22 cellular contexts compared by ENCODE assay signal in genomic region chr4:89196745-89197144, GRCh38.
DNase-seq lines count a peak whose midpoint lies in the region; ATAC-seq and TF ChIP-seq lines count a peak whose summit lies in the region.
"Had no signal": no experiment of that assay in that cellular context is flagged by ENCODE, and none has a peak within 500 bp of the region (broad histone marks: within the 10 kb centered on the region; RNA-seq: fewer than 3 reads in every experiment).

No MANE protein-coding gene starts in this region.

- no peak for TF ChIP-seq CTCF in body of pancreas (IDR thresholded peaks at IDR 0.05)

- no peaks in the 10 kb centered on the region for H3K36me3 ChIP-seq in body of pancreas (replicated peaks in 1 of 2; ENCODE audit: insufficient read depth in 1 of 2, low read depth in 2 of 2)
- H3K36me3 ChIP-seq: upper lobe of right lung had no signal

- no peaks in the 10 kb centered on the region for H3K27me3 ChIP-seq in body of pancreas
- H3K27me3 ChIP-seq: upper lobe of right lung had no signal

- peak overlapping the region; percentile 46 for H3K27ac Mint-ChIP-seq in activated T-cell treated with anti-CD3 and anti-CD28 coated beads, Interleukin-2, amount 50 U/mL, for 72 hours
- no peak overlapping the region for H3K27ac Mint-ChIP-seq in activated T-cell treated with anti-CD3 and anti-CD28 coated beads, Interleukin-2, amount 50 U/mL, for 24 hours
- H3K27ac Mint-ChIP-seq in activated CD4-positive, alpha-beta T cell treated with anti-CD3 and anti-CD28 coated beads, Interleukin-2, amount 10 ng/mL, durations not matched to agents 7 days and 5 days, result no peak overlapping the region
- H3K27ac Mint-ChIP-seq in activated CD4-positive, alpha-beta T cell treated with anti-CD3 and anti-CD28 coated beads, Interleukin-2, amount 10 ng/mL, durations not matched to agents 24 days and 14 days, result no peak overlapping the region
- H3K27ac Mint-ChIP-seq: activated CD8-positive, alpha-beta memory T cell treated with anti-CD3 and anti-CD28 coated beads, Interleukin-2, amount 10 ng/mL, durations not matched to agents 7 days and 5 days; CD14-positive monocyte; naive B cell; stimulated activated naive CD8-positive, alpha-beta T cell treated with anti-CD3 and anti-CD28 coated beads, Interleukin-15, Interleukin-2, amounts not matched to agents 100 ng/mL and 50 ng/mL, for 24 hours; T-helper 2 cell treated with Interferon-gamma antibody and Interleukin-4, amounts not matched to agents 5 μg/mL and 100 μg/mL, for 36 hours had no signal

- H3K4me1 ChIP-seq in body of pancreas, result peaks cover 41% of the 10 kb centered on the region
- H3K4me1 ChIP-seq: upper lobe of right lung had no signal

- POLR2A ChIA-PET in activated CD4-positive, alpha-beta T cell treated with anti-CD3 and anti-CD28 coated beads, Interleukin-2, amount 10 ng/mL, durations not matched to agents 7 days and 5 days (lab: Charles Lee), result no interaction called here

- peaks cover 11% of the 10 kb centered on the region for H3K27me3 Mint-ChIP-seq in activated T-cell treated with anti-CD3 and anti-CD28 coated beads, Interleukin-2, amount 50 U/mL, for 72 hours (ENCODE audit: low read depth)
- H3K27me3 Mint-ChIP-seq in activated T-cell treated with anti-CD3 and anti-CD28 coated beads, Interleukin-2, amount 50 U/mL, for 24 hours, result no peaks in the 10 kb centered on the region
- H3K27me3 Mint-ChIP-seq in activated CD4-positive, alpha-beta T cell treated with anti-CD3 and anti-CD28 coated beads, Interleukin-2, amount 10 ng/mL, durations not matched to agents 7 days and 5 days, result peaks cover 2% of the 10 kb centered on the region
- peaks cover 12% of the 10 kb centered on the region for H3K27me3 Mint-ChIP-seq in activated CD4-positive, alpha-beta T cell treated with anti-CD3 and anti-CD28 coated beads, Interleukin-2, amount 10 ng/mL, durations not matched to agents 24 days and 14 days
- H3K27me3 Mint-ChIP-seq: brain had no signal

- DNase-seq in activated T-cell treated with anti-CD3 and anti-CD28 coated beads, Interleukin-2, amount 50 U/mL, for 72 hours, result no peak
- no peak for DNase-seq in activated T-cell treated with anti-CD3 and anti-CD28 coated beads, Interleukin-2, amount 50 U/mL, for 24 hours
- DNase-seq in body of pancreas, result peak in 3 of 4 donors; percentile 22 to 66 (median 54)
- DNase-seq in kidney glomerular epithelial cell (lab: John Stamatoyannopoulos, UW), result peak; percentile 56
- no peak for DNase-seq in activated CD4-positive, alpha-beta T cell treated with anti-CD3 and anti-CD28 coated beads, Interleukin-2, amount 10 ng/mL, durations not matched to agents 7 days and 5 days
- no peak for DNase-seq in activated CD4-positive, alpha-beta T cell treated with anti-CD3 and anti-CD28 coated beads, Interleukin-2, amount 10 ng/mL, durations not matched to agents 24 days and 14 days
- DNase-seq: activated CD4-positive, CD25-positive, alpha-beta regulatory T cell; activated CD8-positive, alpha-beta memory T cell treated with anti-CD3 and anti-CD28 coated beads, Interleukin-2, amount 10 ng/mL, durations not matched to agents 7 days and 5 days; activated naive CD4-positive, alpha-beta T cell; dermis blood vessel endothelial cell; Kasumi-1; left cardiac atrium; naive B cell; NCI-H226; SHP77 treated with DMSO at 0.1 percent for 48 hours; upper lobe of right lung had no signal

- peak overlapping the region; percentile 50 to 78 (median 71) for H3K27ac ChIP-seq in body of pancreas
- H3K27ac ChIP-seq: upper lobe of right lung had no signal

- no peaks in the 10 kb centered on the region for H3K36me3 Mint-ChIP-seq in activated T-cell treated with anti-CD3 and anti-CD28 coated beads, Interleukin-2, amount 50 U/mL, for 72 hours (ENCODE audit: insufficient read depth in 2 of 2)
- no peaks in the 10 kb centered on the region for H3K36me3 Mint-ChIP-seq in activated T-cell treated with anti-CD3 and anti-CD28 coated beads, Interleukin-2, amount 50 U/mL, for 24 hours (ENCODE audit: low read depth)
- H3K36me3 Mint-ChIP-seq in activated CD4-positive, alpha-beta T cell treated with anti-CD3 and anti-CD28 coated beads, Interleukin-2, amount 10 ng/mL, durations not matched to agents 7 days and 5 days (ENCODE audit: low read depth), result no peaks in the 10 kb centered on the region
- H3K36me3 Mint-ChIP-seq in activated CD4-positive, alpha-beta T cell treated with anti-CD3 and anti-CD28 coated beads, Interleukin-2, amount 10 ng/mL, durations not matched to agents 24 days and 14 days (ENCODE audit: low read depth), result no peaks in the 10 kb centered on the region
- H3K36me3 Mint-ChIP-seq: activated CD8-positive, alpha-beta memory T cell treated with anti-CD3 and anti-CD28 coated beads, Interleukin-2, amount 10 ng/mL, durations not matched to agents 7 days and 5 days; brain; CD14-positive monocyte; naive B cell had no signal

- no peaks in the 10 kb centered on the region for H3K9me3 ChIP-seq in body of pancreas
- H3K9me3 ChIP-seq: upper lobe of right lung had no signal

- H3K4me1 Mint-ChIP-seq in activated T-cell treated with anti-CD3 and anti-CD28 coated beads, Interleukin-2, amount 50 U/mL, for 72 hours (ENCODE audit: low read depth), result peaks cover 7% of the 10 kb centered on the region
- no peaks in the 10 kb centered on the region for H3K4me1 Mint-ChIP-seq in activated T-cell treated with anti-CD3 and anti-CD28 coated beads, Interleukin-2, amount 50 U/mL, for 24 hours (ENCODE audit: low read depth)
- no peaks in the 10 kb centered on the region for H3K4me1 Mint-ChIP-seq in activated CD4-positive, alpha-beta T cell treated with anti-CD3 and anti-CD28 coated beads, Interleukin-2, amount 10 ng/mL, durations not matched to agents 7 days and 5 days
- H3K4me1 Mint-ChIP-seq in activated CD4-positive, alpha-beta T cell treated with anti-CD3 and anti-CD28 coated beads, Interleukin-2, amount 10 ng/mL, durations not matched to agents 24 days and 14 days, result no peaks in the 10 kb centered on the region
- H3K4me1 Mint-ChIP-seq: activated CD8-positive, alpha-beta memory T cell treated with anti-CD3 and anti-CD28 coated beads, Interleukin-2, amount 10 ng/mL, durations not matched to agents 7 days and 5 days; CD14-positive monocyte; naive B cell had no signal

- no peaks in the 10 kb centered on the region for H3K9me3 Mint-ChIP-seq in activated T-cell treated with anti-CD3 and anti-CD28 coated beads, Interleukin-2, amount 50 U/mL, for 72 hours
- H3K9me3 Mint-ChIP-seq in activated T-cell treated with anti-CD3 and anti-CD28 coated beads, Interleukin-2, amount 50 U/mL, for 24 hours, result no peaks in the 10 kb centered on the region
- no peaks in the 10 kb centered on the region for H3K9me3 Mint-ChIP-seq in activated CD4-positive, alpha-beta T cell treated with anti-CD3 and anti-CD28 coated beads, Interleukin-2, amount 10 ng/mL, durations not matched to agents 7 days and 5 days
- H3K9me3 Mint-ChIP-seq in activated CD4-positive, alpha-beta T cell treated with anti-CD3 and anti-CD28 coated beads, Interleukin-2, amount 10 ng/mL, durations not matched to agents 24 days and 14 days, result no peaks in the 10 kb centered on the region
- H3K9me3 Mint-ChIP-seq: naive B cell; stimulated activated naive CD8-positive, alpha-beta T cell treated with anti-CD3 and anti-CD28 coated beads, Interleukin-15, Interleukin-2, amounts not matched to agents 100 ng/mL and 50 ng/mL, for 24 hours; T-helper 2 cell treated with Interferon-gamma antibody and Interleukin-4, amounts not matched to agents 5 μg/mL and 100 μg/mL, for 36 hours had no signal

- TF ChIP-seq POLR2A in body of pancreas (IDR thresholded peaks at IDR 0.05), result no peak

- H3K4me3 Mint-ChIP-seq in activated T-cell treated with anti-CD3 and anti-CD28 coated beads, Interleukin-2, amount 50 U/mL, for 72 hours, result no peak overlapping the region
- H3K4me3 Mint-ChIP-seq in activated T-cell treated with anti-CD3 and anti-CD28 coated beads, Interleukin-2, amount 50 U/mL, for 24 hours, result no peak overlapping the region
- no peak overlapping the region for H3K4me3 Mint-ChIP-seq in activated CD4-positive, alpha-beta T cell treated with anti-CD3 and anti-CD28 coated beads, Interleukin-2, amount 10 ng/mL, durations not matched to agents 7 days and 5 days
- no peak overlapping the region for H3K4me3 Mint-ChIP-seq in activated CD4-positive, alpha-beta T cell treated with anti-CD3 and anti-CD28 coated beads, Interleukin-2, amount 10 ng/mL, durations not matched to agents 24 days and 14 days
- H3K4me3 Mint-ChIP-seq: activated CD8-positive, alpha-beta memory T cell treated with anti-CD3 and anti-CD28 coated beads, Interleukin-2, amount 10 ng/mL, durations not matched to agents 7 days and 5 days; brain; CD14-positive monocyte; naive B cell; stimulated activated naive CD8-positive, alpha-beta T cell treated with anti-CD3 and anti-CD28 coated beads, Interleukin-15, Interleukin-2, amounts not matched to agents 100 ng/mL and 50 ng/mL, for 24 hours; T-helper 2 cell treated with Interferon-gamma antibody and Interleukin-4, amounts not matched to agents 5 μg/mL and 100 μg/mL, for 36 hours had no signal

- ATAC-seq in activated T-cell treated with anti-CD3 and anti-CD28 coated beads, Interleukin-2, amount 50 U/mL, for 72 hours (replicated peaks in 1 of 2), result no peak
- peak; percentile 94 for ATAC-seq in body of pancreas
- no peak for ATAC-seq in GM19023 (IDR thresholded peaks at IDR 0.05; ENCODE audit: unreplicated experiment)
- ATAC-seq in GM18861 (IDR thresholded peaks at IDR 0.05; ENCODE audit: unreplicated experiment), result no peak
- ATAC-seq: activated CD8-positive, alpha-beta memory T cell treated with anti-CD3 and anti-CD28 coated beads, Interleukin-2, amount 10 ng/mL, durations not matched to agents 7 days and 5 days; left cardiac atrium; upper lobe of right lung had no signal

- CTCF ChIA-PET in activated CD4-positive, alpha-beta T cell treated with anti-CD3 and anti-CD28 coated beads, Interleukin-2, amount 10 ng/mL, durations not matched to agents 7 days and 5 days (lab: Charles Lee), result no interaction called here

- intact Hi-C loops in body of pancreas (cut with DNase I), result no loop called here
- intact Hi-C loops in activated CD4-positive, alpha-beta T cell treated with anti-CD3 and anti-CD28 coated beads, Interleukin-2, amount 10 ng/mL, durations not matched to agents 24 days and 14 days (cut with micrococcal nuclease), result no loop called here

- WGBS in body of pancreas, 2 donors, result 10% methylated on average over 2 of the region's 2 CpGs

- H3K4me3 ChIP-seq in body of pancreas, result no peak overlapping the region
- H3K4me3 ChIP-seq: upper lobe of right lung had no signal

Comparison
In these comparisons a context has a peak if more than half of its experiments do, and no peak if none do; other contexts are left out.
1. DNase-seq: peak in body of pancreas (3 of 4) and kidney glomerular epithelial cell (single experiment); none in activated T-cell treated with anti-CD3 and anti-CD28 coated beads, Interleukin-2, amount 50 U/mL, for 72 hours (0 of 2), activated T-cell treated with anti-CD3 and anti-CD28 coated beads, Interleukin-2, amount 50 U/mL, for 24 hours (single experiment), activated CD4-positive, alpha-beta T cell treated with anti-CD3 and anti-CD28 coated beads, Interleukin-2, amount 10 ng/mL, durations not matched to agents 7 days and 5 days (single experiment) and activated CD4-positive, alpha-beta T cell treated with anti-CD3 and anti-CD28 coated beads, Interleukin-2, amount 10 ng/mL, durations not matched to agents 24 days and 14 days (single experiment).